Comparison of ENCODE assay signal across 9 cellular contexts in genomic region chr11:73217810-73218105, GRCh38. TPM values are rescaled to one million over a fixed set of nuclear protein-coding genes. Genes with fewer than 3 reads are reported as not detected.
DNase-seq lines count a peak whose midpoint lies in the region; ATAC-seq, FAIRE-seq and TF ChIP-seq lines count a peak whose summit lies in the region.
"Had no signal": no experiment of that assay in that cellular context is flagged by ENCODE, and none has a peak within 500 bp of the region (broad histone marks: within the 10 kb centered on the region; RNA-seq: fewer than 3 reads in every experiment).

No MANE protein-coding gene starts in this region.

- H2AFZ ChIP-seq in HepG2 (ENCODE audit: low read length) = no peak overlapping the region

- DNase-seq in HL-60 (ENCODE audit: low read depth in 1 of 2, low spot score in 1 of 2) = no peak
- DNase-seq in breast epithelium (ENCODE audit: low spot score in 2 of 2) = no peak
- DNase-seq in HepG2 (ENCODE audit: low spot score) = no peak
- DNase-seq in stimulated activated naive CD8-positive, alpha-beta T cell treated with anti-CD3 and anti-CD28 coated beads, Interleukin-15, amount 100 ng/mL, for 72 hours = no peak
- DNase-seq in foreskin keratinocyte = no peak
- no peak for DNase-seq in NCI-H2196 treated with DMSO at 0.1 percent for 48 hours (lab: John Stamatoyannopoulos, UW; ENCODE audit: unreplicated experiment)
- DNase-seq: NCI-H187 had no signal

- TF ChIP-seq EP300 in HepG2 (IDR thresholded peaks at IDR 0.05; ENCODE audit: low read depth in 2 of 2, low read length in 2 of 2) (no peak), HepG2 (CRISPR knock-in tag; IDR thresholded peaks at IDR 0.05; ENCODE audit: borderline replicate concordance) (no peak)

- peak overlapping the region; percentile 82 for H3K4me2 ChIP-seq in HepG2 (ENCODE audit: low read depth, low read length)

- POLR2A ChIA-PET in HepG2 (lab: Yijun Ruan, JAX) = no interaction called here

- peaks cover 44% of the 10 kb centered on the region for H3K27me3 Mint-ChIP-seq in stimulated activated naive CD8-positive, alpha-beta T cell treated with anti-CD3 and anti-CD28 coated beads, Interleukin-15, amount 100 ng/mL, for 72 hours

- TF ChIP-seq RAD21 in HepG2 (CRISPR knock-in tag; IDR thresholded peaks at IDR 0.05) = no peak

- ATAC-seq in HepG2 (no peak), GM21515 (IDR thresholded peaks at IDR 0.05; ENCODE audit: unreplicated experiment) (no peak), foreskin keratinocyte (no peak), HG03095 (IDR thresholded peaks at IDR 0.05; ENCODE audit: unreplicated experiment) (no peak)
- ATAC-seq in stimulated activated naive CD8-positive, alpha-beta T cell treated with anti-CD3 and anti-CD28 coated beads, Interleukin-15, amount 100 ng/mL, for 72 hours = no peak

- peak overlapping the region; percentile 98 for H3K27ac ChIP-seq in HL-60 (replicated peaks)
- H3K27ac ChIP-seq in breast epithelium = peak overlapping the region; percentile 67 to 68
- no peak overlapping the region for H3K27ac ChIP-seq in HepG2 (ENCODE audit: extremely low read length, insufficient read depth, low read length)
- H3K27ac ChIP-seq in foreskin keratinocyte = no peak overlapping the region

- peak overlapping the region; percentile 55 to 72 for H3K4me3 Mint-ChIP-seq in stimulated activated naive CD8-positive, alpha-beta T cell treated with anti-CD3 and anti-CD28 coated beads, Interleukin-15, amount 100 ng/mL, for 72 hours

- no peak overlapping the region for H3K27ac Mint-ChIP-seq in stimulated activated naive CD8-positive, alpha-beta T cell treated with anti-CD3 and anti-CD28 coated beads, Interleukin-15, amount 100 ng/mL, for 72 hours

- peaks cover 11% of the 10 kb centered on the region for H3K4me1 Mint-ChIP-seq in stimulated activated naive CD8-positive, alpha-beta T cell treated with anti-CD3 and anti-CD28 coated beads, Interleukin-15, amount 100 ng/mL, for 72 hours

- no peaks in the 10 kb centered on the region for H4K20me1 ChIP-seq in HepG2 (ENCODE audit: insufficient read depth, low read length)

- WGBS in HepG2 (ENCODE audit: low lambda C conversion rate) = 24% methylated on average over 3 of the region's 14 CpGs

- peak overlapping the region; percentile 33 for H3K9ac ChIP-seq in HepG2 (ENCODE audit: insufficient read depth, low read depth, low read length)

- no peak for FAIRE-seq in HepG2 (lab: Jason Lieb, UNC)

- H3K9me3 Mint-ChIP-seq in stimulated activated naive CD8-positive, alpha-beta T cell treated with anti-CD3 and anti-CD28 coated beads, Interleukin-15, amount 100 ng/mL, for 72 hours = no peaks in the 10 kb centered on the region

- CTCF ChIA-PET in HepG2 (lab: Yijun Ruan, JAX; ENCODE audit: low intra/inter-chr PET ratio, low total read pairs) = interaction anchor here (1.1 to 1.7 kb wide), 3 partner anchors 25 to 33 kb away, joined by 3 to 5 read pairs (median 5); no protein-coding TSS in a partner anchor

- no peaks in the 10 kb centered on the region for H3K36me3 ChIP-seq in breast epithelium
- H3K36me3 ChIP-seq in HepG2 (replicated peaks in 1 of 2; ENCODE audit: control insufficient read depth in 1 of 2, insufficient read depth in 2 of 2, low read length in 2 of 2) = no peaks in the 10 kb centered on the region

- TF ChIP-seq POLR2A in breast epithelium (IDR thresholded peaks at IDR 0.05) (no peak), HepG2 (IDR thresholded peaks at IDR 0.05; ENCODE audit: insufficient read depth in 1 of 2, low read depth in 2 of 2, low read length in 2 of 2) (no peak)

- no peaks in the 10 kb centered on the region for H3K9me3 ChIP-seq in breast epithelium
- no peaks in the 10 kb centered on the region for H3K9me3 ChIP-seq in HepG2 (ENCODE audit: low read length)

- H3K27me3 ChIP-seq in HL-60 (ENCODE audit: insufficient read depth, poor library complexity, severe bottlenecking) (no peaks in the 10 kb centered on the region), breast epithelium (no peaks in the 10 kb centered on the region), HepG2 (ENCODE audit: control insufficient read depth in 1 of 2, insufficient read depth in 2 of 2, low read length in 2 of 2) (peaks cover 2 to 23% of the 10 kb centered on the region in 2 experiments; a peak in 3 of 5 replicates), foreskin keratinocyte (no peaks in the 10 kb centered on the region)

- TF ChIP-seq CTCF in HL-60 (IDR thresholded peaks at IDR 0.05; ENCODE audit: insufficient read depth, low read length) (no peak), breast epithelium (IDR thresholded peaks at IDR 0.05) (no peak), HepG2 (CRISPR knock-in tag; IDR thresholded peaks at IDR 0.05) (no peak), foreskin keratinocyte (conservative IDR thresholded peaks at IDR 0.05) (no peak)

- H3K4me3 ChIP-seq in HL-60 (replicated peaks; ENCODE audit: insufficient read depth, low read length) (peak overlapping the region; percentile 68), breast epithelium (peak overlapping the region; percentile 28 to 70 (median 56)), HepG2 (replicated peaks in 1 of 3; ENCODE audit: insufficient read depth in 1 of 3, low read depth in 2 of 3, low read length in 3 of 3) (peak overlapping the region; percentile 47 to 68 (median 57))

- H3K79me2 ChIP-seq in HepG2 (ENCODE audit: insufficient read depth, low read length) = no peaks in the 10 kb centered on the region

- intact Hi-C loops in breast epithelium (cut with DNase I; ENCODE audit: low total_unique reads) = no loop called here
- intact Hi-C loops in HepG2 (cut with micrococcal nuclease; ENCODE audit: unreplicated experiment) = no loop called here

- H3K4me1 ChIP-seq in breast epithelium = peaks cover 0 to 4% of the 10 kb centered on the region in 2 donors
- peaks cover 66% of the 10 kb centered on the region for H3K4me1 ChIP-seq in HepG2 (ENCODE audit: insufficient read depth, low read length)
- no peaks in the 10 kb centered on the region for H3K4me1 ChIP-seq in foreskin keratinocyte

- in situ Hi-C loops in HepG2 (cut with HindIII; ENCODE audit: extremely low pct_ligation_motif_present, low pct_unique_long_range_greater_than_20kb) = no loop called here

- no TSS peak for BruUV-seq in HepG2 (replicated peaks; lab: Mats Ljungman, UMichigan)

TF ChIP-seq in HepG2, 621 proteins besides CTCF, POLR2A, EP300 and RAD21 (continues in another document):
- no peak for TF ChIP-seq RORA (CRISPR knock-in tag; IDR thresholded peaks at IDR 0.05)

RNA-seq across cellular contexts. Expression of gene P2RY2, which starts 0.3 kb away (rescaled TPM):
- 1 to 10 TPM in 2 of 3 donors, under 1 TPM in 1; 0.32 to 7.6 (median 5.2) TPM for total RNA-seq in breast epithelium
- 3.0 and 3.1 TPM in 2 replicates for total RNA-seq in HepG2 (2016; rRNA removed; fragmentation: Illumina TruSeq; extraction: Trizol)
- total RNA-seq in HepG2 (2016; cell fraction: cytosol; rRNA removed; fragmentation: Illumina TruSeq; extraction: Trizol; ENCODE audit: low read depth) = 0.71 and 0.91 TPM in 2 replicates
- 2.6 and 3.4 TPM in 2 replicates for total RNA-seq in HepG2 (2016; cell fraction: insoluble cytoplasmic fraction; rRNA removed; fragmentation: Illumina TruSeq; extraction: Trizol)
- 2.5 and 3.7 TPM in 2 replicates for total RNA-seq in HepG2 (2016; cell fraction: membrane; rRNA removed; fragmentation: Illumina TruSeq; extraction: Trizol)
- total RNA-seq in HepG2 (2016; cell fraction: nucleus; rRNA removed; fragmentation: Illumina TruSeq; extraction: Trizol) = 2.9 and 3.2 TPM in 2 replicates
- polyA plus RNA-seq in HepG2 (2011; rRNA removed) = 0.95 and 1.6 TPM in 2 replicates
- 1.0 and 1.1 TPM in 2 replicates for polyA plus RNA-seq in HepG2 (2011; cell fraction: cytosol; rRNA removed)
- 1.6 TPM in 2 replicates for polyA plus RNA-seq in HepG2 (2011; cell fraction: nucleus; rRNA removed)
- 0.24 and 0.47 TPM in 2 replicates for polyA plus RNA-seq in HepG2 (2012)
- polyA plus RNA-seq in HepG2 (2016; cell fraction: cytosol; fragmentation: Illumina TruSeq; extraction: Trizol; ENCODE audit: low read depth) = 0.67 and 1.3 TPM in 2 replicates
- 2.5 and 3.0 TPM in 2 replicates for polyA plus RNA-seq in HepG2 (2016; cell fraction: insoluble cytoplasmic fraction; fragmentation: Illumina TruSeq; extraction: Trizol; ENCODE audit: low read depth)
- polyA plus RNA-seq in HepG2 (2016; cell fraction: membrane; fragmentation: Illumina TruSeq; extraction: Trizol; ENCODE audit: low read depth) = 2.0 and 2.3 TPM in 2 replicates
- 2.1 and 3.2 TPM in 2 replicates for polyA plus RNA-seq in HepG2 (2016; cell fraction: nucleus; fragmentation: Illumina TruSeq; extraction: Trizol; ENCODE audit: insufficient read depth, low read depth)
- 1.4 and 2.5 TPM in 2 replicates for polyA minus RNA-seq in HepG2 (2011; rRNA and poly(A)+ RNA removed; ENCODE audit: low replicate concordance)
- polyA minus RNA-seq in HepG2 (2011; cell fraction: cytosol; rRNA and poly(A)+ RNA removed) = 0.49 and 1.5 TPM in 2 replicates
- 0.77 and 1.1 TPM in 2 replicates for polyA minus RNA-seq in HepG2 (2011; cell fraction: nucleus; rRNA and poly(A)+ RNA removed)
- total RNA-seq in foreskin keratinocyte = 5.1 and 6.3 TPM in 2 replicates
- polyA plus RNA-seq in foreskin keratinocyte = 4.1 and 4.2 TPM in 2 replicates

RNA-seq across cellular contexts. Expression of gene P2RY6, which starts 54.4 kb away (rescaled TPM):
- total RNA-seq in breast epithelium (1 to 10 TPM; 1.6 to 3.4 (median 1.9) TPM), HepG2 (2016; rRNA removed; fragmentation: Illumina TruSeq; extraction: Trizol) (0.11 and 0.29 TPM in 2 replicates), foreskin keratinocyte (not detected in 2 replicates)
- total RNA-seq in HepG2 (2016; cell fraction: cytosol; rRNA removed; fragmentation: Illumina TruSeq; extraction: Trizol; ENCODE audit: low read depth) = 0.10 TPM in 1 of 2 replicates, not detected in the other
- 0.13 and 0.27 TPM in 2 replicates for total RNA-seq in HepG2 (2016; cell fraction: insoluble cytoplasmic fraction; rRNA removed; fragmentation: Illumina TruSeq; extraction: Trizol)
- total RNA-seq in HepG2 (2016; cell fraction: membrane; rRNA removed; fragmentation: Illumina TruSeq; extraction: Trizol) = not detected in 2 replicates
- total RNA-seq in HepG2 (2016; cell fraction: nucleus; rRNA removed; fragmentation: Illumina TruSeq; extraction: Trizol) = not detected in 2 replicates
- polyA plus RNA-seq in HepG2 (2011; rRNA removed) (0.09 and 0.29 TPM in 2 replicates), foreskin keratinocyte (0.04 TPM in 1 of 2 replicates, not detected in the other)
- polyA plus RNA-seq in HepG2 (2011; cell fraction: cytosol; rRNA removed) = 0.10 and 0.12 TPM in 2 replicates
- polyA plus RNA-seq in HepG2 (2011; cell fraction: nucleus; rRNA removed) = 0.05 and 0.35 TPM in 2 replicates
- polyA plus RNA-seq in HepG2 (2012) = 0.24 TPM in 1 of 2 replicates, not detected in the other
- polyA plus RNA-seq in HepG2 (2016; cell fraction: cytosol; fragmentation: Illumina TruSeq; extraction: Trizol; ENCODE audit: low read depth) = 0.05 and 0.06 TPM in 2 replicates
- polyA plus RNA-seq in HepG2 (2016; cell fraction: insoluble cytoplasmic fraction; fragmentation: Illumina TruSeq; extraction: Trizol; ENCODE audit: low read depth) = 0.10 and 0.20 TPM in 2 replicates
- 0.10 and 0.17 TPM in 2 replicates for polyA plus RNA-seq in HepG2 (2016; cell fraction: membrane; fragmentation: Illumina TruSeq; extraction: Trizol; ENCODE audit: low read depth)
- polyA plus RNA-seq in HepG2 (2016; cell fraction: nucleus; fragmentation: Illumina TruSeq; extraction: Trizol; ENCODE audit: insufficient read depth, low read depth) = 0.36 and 0.41 TPM in 2 replicates
- polyA minus RNA-seq in HepG2 (2011; rRNA and poly(A)+ RNA removed; ENCODE audit: low replicate concordance) = 0.40 and 1.7 TPM in 2 replicates
- not detected in 2 replicates for polyA minus RNA-seq in HepG2 (2011; cell fraction: cytosol; rRNA and poly(A)+ RNA removed)
- 0.12 and 0.26 TPM in 2 replicates for polyA minus RNA-seq in HepG2 (2011; cell fraction: nucleus; rRNA and poly(A)+ RNA removed)

Comparison
In these comparisons a context has a peak if more than half of its experiments do, and no peak if none do; other contexts are left out.
1. H3K27ac ChIP-seq: peak in HL-60 (single experiment) and breast epithelium (2 of 2); none in HepG2 (single experiment) and foreskin keratinocyte (single experiment).
2. Peak in every context shown above with its lines, with median percentiles within 50 percentile points of each other: H3K4me3 ChIP-seq.